9 cellular contexts compared by ENCODE assay signal in genomic region chr7:1505731-1506550, GRCh38. TPM values are rescaled to one million over a fixed set of nuclear protein-coding genes. Genes with fewer than 3 reads are reported as not detected.
DNase-seq lines count a peak whose midpoint lies in the region; ATAC-seq, FAIRE-seq and TF ChIP-seq lines count a peak whose summit lies in the region.
"Had no signal": no experiment of that assay in that cellular context is flagged by ENCODE, and none has a peak within 500 bp of the region (broad histone marks: within the 10 kb centered on the region; RNA-seq: fewer than 3 reads in every experiment).

No MANE protein-coding gene starts in this region.

- no peaks in the 10 kb centered on the region for H3K9me3 Mint-ChIP-seq in Caco-2 (ENCODE audit: unreplicated experiment)
- H3K9me3 Mint-ChIP-seq: activated naive CD4-positive, alpha-beta T cell treated with anti-CD3 and anti-CD28 coated beads, Interleukin-2, amount 50 U/mL, for 72 hours had no signal

- peak overlapping the region; percentile 14 for H4K8ac ChIP-seq in mesenchymal stem cell (ENCODE audit: low read length)

- H3K27me3 Mint-ChIP-seq in Caco-2 (ENCODE audit: insufficient read depth, unreplicated experiment): no peaks in the 10 kb centered on the region

- peak overlapping the region; percentile 88 for H3K4me3 Mint-ChIP-seq in Caco-2 (ENCODE audit: unreplicated experiment)

- H3K9me3 ChIP-seq in Caco-2 (no peaks in the 10 kb centered on the region), mesenchymal stem cell (ENCODE audit: control insufficient read depth, low read length) (no peaks in the 10 kb centered on the region), ascending aorta (no peaks in the 10 kb centered on the region)

- TF ChIP-seq CTCF in Caco-2 (IDR thresholded peaks at IDR 0.05; ENCODE audit: insufficient read depth in 1 of 2, low read depth in 1 of 2, low read length in 1 of 2, severe bottlenecking in 1 of 2, unreplicated experiment in 1 of 2) (no peak), ascending aorta (IDR thresholded peaks at IDR 0.05) (no peak)

- no TSS peak for BruUV-seq in Caco-2 (replicated peaks; lab: Mats Ljungman, UMichigan)

- DNase-seq in Caco-2 (peak in 1 of 2 experiments; percentile 48), GM19239 (ENCODE audit: insufficient read length, low spot score) (no peak), SK-N-DZ (ENCODE audit: low spot score) (peak; percentile 27), mesenchymal stem cell (no peak), epidermal melanocyte (ENCODE audit: insufficient read length, low spot score) (no peak), ascending aorta (ENCODE audit: low spot score in 2 of 2) (no peak)
- DNase-seq in activated effector memory CD4-positive, alpha-beta T cell treated with Interleukin-2 at 50 U/mL for 16 hours: no peak

- peaks cover 10% of the 10 kb centered on the region for H3K4me1 Mint-ChIP-seq in Caco-2 (ENCODE audit: low read depth, unreplicated experiment)

- no peak overlapping the region for H2BK120ac ChIP-seq in mesenchymal stem cell (ENCODE audit: low read depth, low read length)

- H2BK5ac ChIP-seq in mesenchymal stem cell (ENCODE audit: low read depth, low read length, poor library complexity, severe bottlenecking): no peak overlapping the region

- peak overlapping the region; percentile 72 for H2AK5ac ChIP-seq in mesenchymal stem cell (ENCODE audit: low read length, severe bottlenecking)

- H3K23ac ChIP-seq in mesenchymal stem cell (ENCODE audit: low read length in 2 of 2): no peak overlapping the region

- FAIRE-seq in GM19239 (lab: Jason Lieb, UNC): peak; percentile 55

- H3K9ac ChIP-seq in mesenchymal stem cell (ENCODE audit: low read length): no peak overlapping the region

- H3K4me3 ChIP-seq in Caco-2 (ENCODE audit: low read depth, low read length) (no peak overlapping the region), mesenchymal stem cell (ENCODE audit: insufficient read depth in 1 of 2, low read depth in 1 of 2, low read length in 2 of 2) (no peak overlapping the region), ascending aorta (no peak overlapping the region)

- H2BK15ac ChIP-seq in mesenchymal stem cell (ENCODE audit: low read depth, poor library complexity, severe bottlenecking): no peak overlapping the region

- peaks cover 34% of the 10 kb centered on the region for H3K36me3 Mint-ChIP-seq in Caco-2 (ENCODE audit: insufficient read depth, unreplicated experiment)

- CTCF ChIA-PET in Caco-2 (lab: Charles Lee): interaction anchor here (0.7 kb wide), 2 partner anchors 51 to 452 kb away, joined by 3 read pairs; no protein-coding TSS in a partner anchor

- H3K27ac ChIP-seq in mesenchymal stem cell (ENCODE audit: low read length, poor library complexity, severe bottlenecking): no peak overlapping the region
- no peak overlapping the region for H3K27ac ChIP-seq in ascending aorta

- intact Hi-C loops in Caco-2 (cut with micrococcal nuclease; ENCODE audit: unreplicated experiment): no loop called here
- intact Hi-C loops in ascending aorta (cut with DNase I): no loop called here

- POLR2A ChIA-PET in Caco-2 (lab: Charles Lee): interaction anchor here (0.6 kb wide), 1 partner anchor 1057 kb away, joined by 3 read pairs; no protein-coding TSS in a partner anchor

- peak overlapping the region; percentile 32 for H4K91ac ChIP-seq in mesenchymal stem cell (ENCODE audit: low read length)

- peaks cover 25% of the 10 kb centered on the region for H3K79me1 ChIP-seq in mesenchymal stem cell (replicated peaks; ENCODE audit: low read length, poor library complexity, severe bottlenecking)

- H3K4me2 ChIP-seq in mesenchymal stem cell (ENCODE audit: low read length, poor library complexity, severe bottlenecking): no peak overlapping the region

- no peak overlapping the region for H3K18ac ChIP-seq in mesenchymal stem cell (ENCODE audit: low read depth in 1 of 2, low read length in 2 of 2)

- peaks cover 21% of the 10 kb centered on the region for H3K4me1 ChIP-seq in Caco-2
- H3K4me1 ChIP-seq in mesenchymal stem cell (ENCODE audit: control insufficient read depth, insufficient read depth, low read depth, low read length): peaks cover 29% of the 10 kb centered on the region
- H3K4me1 ChIP-seq in ascending aorta: peaks cover 10% of the 10 kb centered on the region in 2 donors

- H2AFZ ChIP-seq in mesenchymal stem cell (ENCODE audit: low read depth, low read length): no peak overlapping the region

- H3K36me3 ChIP-seq in Caco-2 (ENCODE audit: control insufficient read depth, insufficient read depth, low read length) (peaks cover 5% of the 10 kb centered on the region), mesenchymal stem cell (ENCODE audit: control insufficient read depth in 1 of 2, insufficient read depth in 2 of 2, low read depth in 1 of 2, low read length in 2 of 2) (peaks cover 16 to 26% of the 10 kb centered on the region in 2 experiments), ascending aorta (peaks cover 16 to 19% of the 10 kb centered on the region in 2 donors)

- no peak overlapping the region for H3K4ac ChIP-seq in mesenchymal stem cell (ENCODE audit: low read depth in 1 of 2, low read length in 2 of 2)

- H2BK12ac ChIP-seq in mesenchymal stem cell (ENCODE audit: low read length in 2 of 2): peak overlapping the region in 1 of 2 experiments; percentile 28

- H3K14ac ChIP-seq in mesenchymal stem cell (ENCODE audit: low read length in 2 of 2): no peak overlapping the region

- peak overlapping the region; percentile 75 for H3K27ac Mint-ChIP-seq in Caco-2 (ENCODE audit: unreplicated experiment)

- no peak for ATAC-seq in HG02588 (IDR thresholded peaks at IDR 0.05; ENCODE audit: unreplicated experiment)
- ATAC-seq: activated naive CD4-positive, alpha-beta T cell treated with anti-CD3 and anti-CD28 coated beads, Interleukin-2, amount 50 U/mL, for 72 hours had no signal

- no peaks in the 10 kb centered on the region for H3K27me3 ChIP-seq in Caco-2 (replicated peaks; ENCODE audit: control insufficient read depth, insufficient read depth, low read length)
- H3K27me3 ChIP-seq in mesenchymal stem cell (ENCODE audit: control insufficient read depth in 1 of 2, insufficient read depth in 1 of 2, low read length in 2 of 2): no peaks in the 10 kb centered on the region
- no peaks in the 10 kb centered on the region for H3K27me3 ChIP-seq in ascending aorta

- 89% methylated on average over 17 of the region's 35 CpGs for WGBS in mesenchymal stem cell

RNA-seq across cellular contexts. Expression of gene INTS1, which starts 1.8 kb away (rescaled TPM):
- total RNA-seq in Caco-2 (2022) (122 and 124 TPM in 2 replicates), ascending aorta (80.7 TPM)
- 42.2 and 44.8 TPM in 2 replicates for polyA plus RNA-seq in SK-N-DZ (2014; cell fraction: cytosol; rRNA removed)
- polyA plus RNA-seq in SK-N-DZ (2014; cell fraction: nucleus; rRNA removed): 127 and 147 TPM in 2 replicates
- 23.4 TPM for polyA plus RNA-seq in mesenchymal stem cell (2013, experiment 1 of 2)
- polyA plus RNA-seq in mesenchymal stem cell (2013, experiment 2 of 2): 22.7 TPM

RNA-seq across cellular contexts. Expression of gene MAFK, which starts 24.6 kb away (rescaled TPM):
- total RNA-seq in Caco-2 (2022) (30.0 and 33.3 TPM in 2 replicates), ascending aorta (246 TPM)
- polyA plus RNA-seq in SK-N-DZ (2014; cell fraction: cytosol; rRNA removed): 1.8 and 3.6 TPM in 2 replicates
- 5.1 and 10.7 TPM in 2 replicates for polyA plus RNA-seq in SK-N-DZ (2014; cell fraction: nucleus; rRNA removed)
- 12.8 TPM for polyA plus RNA-seq in mesenchymal stem cell (2013, experiment 1 of 2)
- polyA plus RNA-seq in mesenchymal stem cell (2013, experiment 2 of 2): 12.8 TPM

RNA-seq across cellular contexts. Expression of gene MICALL2, which starts 46.7 kb away (rescaled TPM):
- total RNA-seq in Caco-2 (2022) (14.7 and 15.4 TPM in 2 replicates), ascending aorta (76.5 TPM)
- polyA plus RNA-seq in SK-N-DZ (2014; cell fraction: cytosol; rRNA removed): not detected in 2 replicates
- polyA plus RNA-seq in SK-N-DZ (2014; cell fraction: nucleus; rRNA removed): 0.18 and 1.5 TPM in 2 replicates
- polyA plus RNA-seq in mesenchymal stem cell (2013, experiment 1 of 2): 31.0 TPM
- 31.5 TPM for polyA plus RNA-seq in mesenchymal stem cell (2013, experiment 2 of 2)

RNA-seq across cellular contexts. Expression of gene TMEM184A, which starts 50.1 kb away (rescaled TPM):
- 16.5 and 22.0 TPM in 2 replicates for total RNA-seq in Caco-2 (2022)
- polyA plus RNA-seq in SK-N-DZ (2014; cell fraction: cytosol; rRNA removed): 0.38 and 0.68 TPM in 2 replicates
- polyA plus RNA-seq in SK-N-DZ (2014; cell fraction: nucleus; rRNA removed): 2.3 and 2.4 TPM in 2 replicates
- polyA plus RNA-seq in mesenchymal stem cell (2013, experiment 1 of 2): 0.39 TPM
- polyA plus RNA-seq in mesenchymal stem cell (2013, experiment 2 of 2): 0.45 TPM
- total RNA-seq in ascending aorta: not detected
